26 cellular contexts compared by ENCODE assay signal in the genomic region with DNA sequence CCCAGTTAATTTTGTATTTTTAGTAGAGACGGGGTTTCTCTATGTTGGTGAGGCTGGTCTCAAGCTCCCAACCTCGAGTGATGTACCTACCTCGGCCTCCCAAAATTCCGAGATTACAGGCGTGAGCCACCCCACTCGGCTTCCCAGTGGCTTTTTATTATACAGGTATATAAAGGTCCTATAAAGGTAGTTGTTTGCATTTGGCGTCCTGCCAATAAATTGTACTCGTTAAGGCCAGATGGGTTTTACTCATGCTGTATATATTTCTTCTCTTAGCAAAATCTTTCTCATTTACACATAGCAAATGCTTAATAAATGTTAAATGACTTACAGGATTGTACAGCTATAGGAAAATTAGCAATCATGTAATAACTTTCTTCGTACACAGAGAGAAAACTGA. TPM values are rescaled to one million over a fixed set of nuclear protein-coding genes. Genes with fewer than 3 reads are reported as not detected.
"Had no signal": no experiment of that assay in that cellular context is flagged by ENCODE, and none has a peak within 500 bp of the region (broad histone marks: within the 10 kb centered on the region; RNA-seq: fewer than 3 reads in every experiment).

No MANE protein-coding gene starts in this region.

- ATAC-seq: activated naive CD4-positive, alpha-beta T cell treated with anti-CD3 and anti-CD28 coated beads, Interleukin-2, amount 50 U/mL, for 72 hours; activated naive CD8-positive, alpha-beta T cell treated with anti-CD3 and anti-CD28 coated beads, Interleukin-2, amount 50 U/mL, for 24 hours; activated T-cell treated with anti-CD3 and anti-CD28 coated beads, Interleukin-2, amount 50 U/mL, for 4 hours; body of pancreas had no signal

- DNase-seq: activated B cell treated with CpG ODN at 0.5 μM for 24 hours; activated CD4-positive, alpha-beta memory T cell treated with anti-CD3 and anti-CD28 coated beads for 36 hours; activated CD4-positive, alpha-beta T cell treated with anti-CD3 and anti-CD28 coated beads, Interleukin-2, amount 10 ng/mL, durations not matched to agents 7 days and 5 days; activated CD8-positive, alpha-beta memory T cell treated with anti-CD3 and anti-CD28 coated beads for 24 hours; activated effector memory CD4-positive, alpha-beta T cell treated with anti-CD3 and anti-CD28 coated beads, Interleukin-2, amount 50 U/mL, for 16 hours; activated naive CD4-positive, alpha-beta T cell treated with Interleukin-2 at 50 U/mL for 16 hours; activated naive CD8-positive, alpha-beta T cell treated with anti-CD3 and anti-CD28 coated beads, Interleukin-2, amount 50 U/mL, for 24 hours; activated T-cell treated with anti-CD3 and anti-CD28 coated beads, Interleukin-2, amount 50 U/mL, for 4 hours; amniotic stem cell; body of pancreas; central memory CD4-positive, alpha-beta T cell; MG63; MV-4-11; NCI-H1105; NCI-H1436; NCI-H1694 treated with DMSO at 0.1 percent for 48 hours; NCI-H2029 treated with DMSO at 0.1 percent for 48 hours; NCI-H2171; NCI-H2227 treated with DMSO at 0.1 percent for 48 hours; NCI-H510A; NCI-H526 treated with DMSO at 0.1 percent for 48 hours; PC-9; SHP77 treated with DMSO at 0.1 percent for 48 hours had no signal

- H3K36me3 ChIP-seq: ascending aorta, MG63 had no signal

- H3K4me3 ChIP-seq: ascending aorta, body of pancreas, MG63, PC-9 had no signal

- H3K9me3 ChIP-seq: ascending aorta, body of pancreas, MG63 had no signal

- H3K4me1 ChIP-seq: ascending aorta, body of pancreas had no signal

RNA-seq across cellular contexts. Expression of a gene that starts 6.9 kb away (rescaled TPM):
- total RNA-seq: activated CD4-positive, alpha-beta memory T cell treated with anti-CD3 and anti-CD28 coated beads for 36 hours; activated CD4-positive, alpha-beta T cell treated with anti-CD3 and anti-CD28 coated beads, Interleukin-2, amount 10 ng/mL, durations not matched to agents 7 days and 5 days had no signal

RNA-seq across cellular contexts. Expression of a gene that starts 20.9 kb away (rescaled TPM):
- total RNA-seq: activated B cell treated with CpG ODN at 0.5 μM for 24 hours; activated CD4-positive, alpha-beta memory T cell treated with anti-CD3 and anti-CD28 coated beads for 36 hours; activated CD4-positive, alpha-beta T cell treated with anti-CD3 and anti-CD28 coated beads, Interleukin-2, amount 10 ng/mL, durations not matched to agents 7 days and 5 days; activated naive CD4-positive, alpha-beta T cell treated with anti-CD3 and anti-CD28 coated beads, Interleukin-2, amount 50 U/mL, for 72 hours; activated T-cell treated with anti-CD3 and anti-CD28 coated beads, Interleukin-2, amount 50 U/mL, for 4 hours; chondrocyte; PC-9 had no signal
